Comparison of ENCODE assay signal across 20 cellular contexts in the genomic region with DNA sequence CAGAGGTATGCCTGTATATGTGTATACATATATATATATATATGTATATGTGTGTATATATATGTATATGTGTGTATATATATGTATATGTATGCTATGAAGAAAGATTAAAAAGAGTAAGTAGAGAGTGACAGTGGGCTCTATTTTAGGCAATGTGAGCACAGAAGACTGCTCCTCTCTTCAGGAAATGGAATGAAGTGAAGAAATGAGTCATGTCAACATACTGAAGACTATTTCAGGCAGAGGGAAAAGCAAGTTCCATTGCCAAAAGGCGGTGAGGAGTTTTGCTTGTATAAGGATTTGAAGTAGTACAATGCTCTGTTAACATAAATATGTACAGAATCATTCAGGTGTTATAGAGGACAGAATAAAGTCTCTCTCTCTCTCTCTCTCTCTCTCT.
DNase-seq lines count a peak whose midpoint lies in the region; ATAC-seq, FAIRE-seq and TF ChIP-seq lines count a peak whose summit lies in the region.
"Had no signal": no experiment of that assay in that cellular context is flagged by ENCODE, and none has a peak within 500 bp of the region (broad histone marks: within the 10 kb centered on the region; RNA-seq: fewer than 3 reads in every experiment).

No MANE protein-coding gene starts in this region.

- H3K27ac Mint-ChIP-seq in astrocyte (ENCODE audit: unreplicated experiment): peak overlapping the region; percentile 36
- H3K27ac Mint-ChIP-seq in osteocyte (ENCODE audit: unreplicated experiment): no peak overlapping the region
- H3K27ac Mint-ChIP-seq: CD4-positive, alpha-beta memory T cell; GM23338; HFFc6 had no signal

- H4K20me1 ChIP-seq in astrocyte (ENCODE audit: insufficient read depth, low read length): no peaks in the 10 kb centered on the region
- H4K20me1 ChIP-seq in fibroblast of lung (ENCODE audit: control insufficient read depth, extremely low read depth, insufficient read depth, low read length): no peaks in the 10 kb centered on the region

- H3K9me3 ChIP-seq in astrocyte (ENCODE audit: insufficient read depth, low read depth, low read length): no peaks in the 10 kb centered on the region
- no peaks in the 10 kb centered on the region for H3K9me3 ChIP-seq in fibroblast of lung (ENCODE audit: control insufficient read depth, insufficient read depth, low read depth, low read length)
- no peaks in the 10 kb centered on the region for H3K9me3 ChIP-seq in gastrocnemius medialis
- H3K9me3 ChIP-seq: BE2C had no signal

- peak; percentile 23 for FAIRE-seq in astrocyte (lab: Jason Lieb, UNC)
- FAIRE-seq: HepG2, RCC 7860 had no signal

- no peak overlapping the region for H3K9ac ChIP-seq in astrocyte (ENCODE audit: low read length)
- no peak overlapping the region for H3K9ac ChIP-seq in fibroblast of lung (ENCODE audit: insufficient read depth, low read length)

- ATAC-seq in gastrocnemius medialis (peak; percentile 97 to 100), GM21619 (IDR thresholded peaks at IDR 0.05; ENCODE audit: unreplicated experiment) (no peak)
- ATAC-seq: GM23338, HepG2 had no signal

- peaks cover 7% of the 10 kb centered on the region for H3K4me1 Mint-ChIP-seq in astrocyte (ENCODE audit: low read depth, unreplicated experiment)
- peaks cover 2% of the 10 kb centered on the region for H3K4me1 Mint-ChIP-seq in osteocyte (ENCODE audit: unreplicated experiment)
- H3K4me1 Mint-ChIP-seq: CD4-positive, alpha-beta memory T cell; GM23338 had no signal

- H3K27me3 ChIP-seq in astrocyte (ENCODE audit: insufficient read depth, low read length): no peaks in the 10 kb centered on the region
- no peaks in the 10 kb centered on the region for H3K27me3 ChIP-seq in fibroblast of lung (ENCODE audit: control insufficient read depth, insufficient read depth, low read length)
- no peaks in the 10 kb centered on the region for H3K27me3 ChIP-seq in gastrocnemius medialis
- H3K27me3 ChIP-seq: BE2C had no signal

- TF ChIP-seq CTCF in astrocyte (IDR thresholded peaks at IDR 0.05; ENCODE audit: insufficient read depth, low read depth, low read length) (no peak), fibroblast of lung (conservative IDR thresholded peaks at IDR 0.05 in 1 of 2, IDR thresholded peaks at IDR 0.05 in 1 of 2; ENCODE audit: low read depth in 1 of 2, low read length in 2 of 2) (no peak), gastrocnemius medialis (IDR thresholded peaks at IDR 0.05 in 4 of 5, conservative IDR thresholded peaks at IDR 0.05 in 1 of 5) (no peak), osteocyte (IDR thresholded peaks at IDR 0.05) (no peak)

- in situ Hi-C loops in gastrocnemius medialis (cut with MboI; ENCODE audit: low sequenced_read_pairs in 4 of 4): no loop called here

- intact Hi-C loops in gastrocnemius medialis (cut with DNase I; ENCODE audit: low total_unique reads): no loop called here

- H3K9me3 Mint-ChIP-seq in astrocyte (ENCODE audit: unreplicated experiment) (no peaks in the 10 kb centered on the region), osteocyte (ENCODE audit: unreplicated experiment) (peaks cover 8% of the 10 kb centered on the region)
- H3K9me3 Mint-ChIP-seq: GM23338, HFFc6 had no signal

- H3K36me3 ChIP-seq in astrocyte (ENCODE audit: insufficient read depth, low read length) (no peaks in the 10 kb centered on the region), fibroblast of lung (ENCODE audit: control insufficient read depth, insufficient read depth, low read length) (no peaks in the 10 kb centered on the region), gastrocnemius medialis (no peaks in the 10 kb centered on the region)
- H3K36me3 ChIP-seq: BE2C had no signal

- no peak overlapping the region for H3K4me2 ChIP-seq in astrocyte (ENCODE audit: low read length)
- H3K4me2 ChIP-seq in fibroblast of lung (ENCODE audit: extremely low read depth, insufficient read depth, low read length): no peak overlapping the region
- H3K4me2 ChIP-seq: GM23338 had no signal

- DNase-seq in H4 (ENCODE audit: low spot score) (peak; percentile 6), astrocyte (ENCODE audit: low read depth) (peak; percentile 2), fibroblast of lung (ENCODE audit: low read depth in 2 of 2) (peak; percentile 6 to 13), gastrocnemius medialis (peak in 1 of 2 donors; percentile 13), osteocyte (ENCODE audit: extremely low spot score, unreplicated experiment) (no peak), GOT3 (lab: John Stamatoyannopoulos, UW) (no peak)
- DNase-seq: BE2C; CD4-positive, alpha-beta memory T cell; DND-41; GF-D8; HFFc6; NCI-H1417; NCI-H2029; NCI-H2171 treated with DMSO at 0.1 percent for 48 hours; NCI-H510A; SHP77 treated with DMSO at 0.1 percent for 48 hours had no signal

- H2AFZ ChIP-seq in astrocyte (ENCODE audit: low read depth, low read length): no peak overlapping the region
- no peak overlapping the region for H2AFZ ChIP-seq in fibroblast of lung (ENCODE audit: low read length)
- H2AFZ ChIP-seq: GM23338 had no signal

- H3K79me2 ChIP-seq in astrocyte (ENCODE audit: insufficient read depth, low read length) (no peaks in the 10 kb centered on the region), fibroblast of lung (ENCODE audit: control insufficient read depth, insufficient read depth, low read length) (no peaks in the 10 kb centered on the region)

- H3K27me3 Mint-ChIP-seq in astrocyte (ENCODE audit: low read depth, unreplicated experiment) (no peaks in the 10 kb centered on the region), osteocyte (ENCODE audit: unreplicated experiment) (no peaks in the 10 kb centered on the region)
- H3K27me3 Mint-ChIP-seq: CD4-positive, alpha-beta memory T cell had no signal

- H3K4me1 ChIP-seq in astrocyte (ENCODE audit: insufficient read depth, low read length): no peaks in the 10 kb centered on the region
- no peaks in the 10 kb centered on the region for H3K4me1 ChIP-seq in fibroblast of lung (ENCODE audit: control insufficient read depth, extremely low read depth, insufficient read depth, low read length)
- peaks cover 0 to 7% of the 10 kb centered on the region in 2 donors for H3K4me1 ChIP-seq in gastrocnemius medialis

- H3K4me3 ChIP-seq in astrocyte (ENCODE audit: insufficient read depth, low read depth, low read length) (no peak overlapping the region), fibroblast of lung (replicated peaks in 1 of 4; ENCODE audit: control extremely low read depth in 1 of 4, insufficient read depth in 1 of 4, low read depth in 3 of 4, low read length in 4 of 4) (no peak overlapping the region), gastrocnemius medialis (no peak overlapping the region)
- H3K4me3 ChIP-seq: GM23338 had no signal

- H3K36me3 Mint-ChIP-seq in astrocyte (ENCODE audit: low read depth, unreplicated experiment) (no peaks in the 10 kb centered on the region), osteocyte (ENCODE audit: unreplicated experiment) (no peaks in the 10 kb centered on the region)
- H3K36me3 Mint-ChIP-seq: CD4-positive, alpha-beta memory T cell had no signal

- H3K27ac ChIP-seq in astrocyte (ENCODE audit: low read depth, low read length): no peak overlapping the region
- no peak overlapping the region for H3K27ac ChIP-seq in fibroblast of lung (ENCODE audit: insufficient read depth, low read length)
- H3K27ac ChIP-seq in gastrocnemius medialis: peak overlapping the region; percentile 58 to 67 (median 62)

- TF ChIP-seq POLR2A in gastrocnemius medialis (IDR thresholded peaks at IDR 0.05): no peak

- H3K4me3 Mint-ChIP-seq in astrocyte (ENCODE audit: unreplicated experiment) (no peak overlapping the region), osteocyte (ENCODE audit: unreplicated experiment) (no peak overlapping the region)
- H3K4me3 Mint-ChIP-seq: CD4-positive, alpha-beta memory T cell; GM23338; HFFc6 had no signal

Comparison
In these comparisons a context has a peak if more than half of its experiments do, and no peak if none do; other contexts are left out.
1. DNase-seq: peak in H4 (single experiment), astrocyte (single experiment) and fibroblast of lung (2 of 2); none in osteocyte (single experiment) and GOT3 (single experiment).
2. H3K27ac ChIP-seq: peak in gastrocnemius medialis (4 of 4); none in astrocyte (single experiment) and fibroblast of lung (single experiment).